In the genomic region with DNA sequence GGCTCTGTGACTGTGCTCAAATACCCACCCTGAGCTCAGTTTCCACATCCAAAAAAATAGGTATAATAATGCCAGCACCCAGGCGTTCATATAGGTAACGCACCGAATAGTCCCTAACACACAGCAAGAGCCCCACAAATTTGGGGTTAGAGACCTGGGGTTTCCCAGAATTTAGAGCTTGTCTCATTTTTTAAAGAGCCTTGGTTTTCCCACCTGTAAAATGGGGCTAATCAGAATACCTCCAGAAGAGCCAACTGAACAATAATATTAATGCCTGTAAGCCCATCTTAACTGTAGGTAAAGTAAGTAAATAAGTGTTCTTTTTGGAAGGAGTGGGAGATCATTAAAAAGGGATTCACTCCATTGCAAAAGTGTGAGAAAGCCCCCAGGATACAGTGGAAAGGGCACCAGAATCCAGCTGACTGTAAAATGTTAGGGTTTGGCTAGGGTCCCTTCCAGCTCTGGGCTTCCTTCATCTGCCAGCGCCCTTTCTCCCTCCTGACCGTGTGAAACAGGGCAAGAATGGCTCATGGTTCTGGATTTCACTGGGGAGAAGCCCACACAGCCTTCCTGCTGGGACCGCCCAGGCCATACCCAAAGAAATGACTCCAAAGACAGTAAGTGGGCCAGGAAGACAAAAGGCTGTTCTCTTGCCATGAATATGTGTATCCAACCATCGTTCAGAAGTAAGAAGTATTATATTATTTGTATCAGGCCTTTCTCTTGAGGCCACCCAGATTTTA, we compare ENCODE assay signal across 1 cellular context.
A peak's percentile ranks its signal among the peaks of the same experiment; 100 is the strongest.
TF ChIP-seq lines count a peak whose summit lies in the region.

No MANE protein-coding gene starts in this region.

TF ChIP-seq in HepG2, 621 proteins besides CTCF, POLR2A, EP300 and RAD21 (continued from another document):
- TF ChIP-seq, protein P1, sequence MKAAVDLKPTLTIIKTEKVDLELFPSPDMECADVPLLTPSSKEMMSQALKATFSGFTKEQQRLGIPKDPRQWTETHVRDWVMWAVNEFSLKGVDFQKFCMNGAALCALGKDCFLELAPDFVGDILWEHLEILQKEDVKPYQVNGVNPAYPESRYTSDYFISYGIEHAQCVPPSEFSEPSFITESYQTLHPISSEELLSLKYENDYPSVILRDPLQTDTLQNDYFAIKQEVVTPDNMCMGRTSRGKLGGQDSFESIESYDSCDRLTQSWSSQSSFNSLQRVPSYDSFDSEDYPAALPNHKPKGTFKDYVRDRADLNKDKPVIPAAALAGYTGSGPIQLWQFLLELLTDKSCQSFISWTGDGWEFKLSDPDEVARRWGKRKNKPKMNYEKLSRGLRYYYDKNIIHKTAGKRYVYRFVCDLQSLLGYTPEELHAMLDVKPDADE (CRISPR knock-in tag; IDR thresholded peaks at IDR 0.05) = no peak
- TF ChIP-seq ZNF17 (CRISPR knock-in tag; IDR thresholded peaks at IDR 0.05) (no peak), NFE2L1 (CRISPR knock-in tag; IDR thresholded peaks at IDR 0.05; ENCODE audit: borderline replicate concordance) (no peak), RAD51 (IDR thresholded peaks at IDR 0.05; ENCODE audit: borderline replicate concordance) (no peak), ZNF629 (CRISPR knock-in tag; conservative IDR thresholded peaks at IDR 0.05) (peak; percentile 78), MXD1 (CRISPR knock-in tag; IDR thresholded peaks at IDR 0.05) (no peak), THAP11 (CRISPR knock-in tag; IDR thresholded peaks at IDR 0.05) (no peak), ZNF282 (IDR thresholded peaks at IDR 0.05; ENCODE audit: partially characterized antibody) (no peak), ZNF605 (CRISPR knock-in tag; IDR thresholded peaks at IDR 0.05) (no peak), HIVEP1 (CRISPR knock-in tag; IDR thresholded peaks at IDR 0.05) (no peak)
- TF ChIP-seq, protein P2, sequence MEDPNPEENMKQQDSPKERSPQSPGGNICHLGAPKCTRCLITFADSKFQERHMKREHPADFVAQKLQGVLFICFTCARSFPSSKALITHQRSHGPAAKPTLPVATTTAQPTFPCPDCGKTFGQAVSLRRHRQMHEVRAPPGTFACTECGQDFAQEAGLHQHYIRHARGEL (CRISPR knock-in tag; IDR thresholded peaks at IDR 0.05) = no peak
TF ChIP-seq in HepG2: peak in this region for 2.
